8 cellular contexts compared by ENCODE assay signal in the genomic region with DNA sequence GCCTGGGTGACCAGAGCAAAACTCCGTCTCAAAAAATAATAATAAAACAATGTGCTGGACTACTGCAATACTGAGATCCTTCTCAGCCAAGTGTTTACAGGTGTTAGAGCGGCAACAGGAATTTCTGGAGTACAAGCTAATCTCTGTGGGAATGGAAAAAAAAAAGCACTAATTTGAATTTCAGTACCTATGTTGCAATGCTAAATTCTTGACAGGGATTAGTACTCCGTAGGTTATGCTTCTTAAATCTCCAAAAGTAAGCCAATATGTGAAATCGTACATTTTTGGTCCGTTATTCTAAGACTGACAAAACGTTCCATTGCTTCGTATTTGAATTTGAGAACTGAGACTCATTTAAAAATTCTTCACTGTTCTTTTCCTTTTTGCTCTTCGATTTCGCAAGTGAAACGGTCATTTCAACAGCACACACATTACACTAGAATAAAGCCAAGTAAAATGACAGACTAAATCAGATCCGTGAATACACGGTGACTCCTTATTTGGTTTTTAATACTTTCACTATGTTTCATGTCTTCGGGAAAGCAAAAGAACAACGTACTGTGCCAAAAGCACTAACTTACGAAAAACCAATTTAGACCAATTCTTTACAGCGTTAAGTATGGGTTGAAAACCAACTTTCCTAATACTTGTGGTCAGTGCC. TPM values are rescaled to one million over a fixed set of nuclear protein-coding genes. Genes with fewer than 3 reads are reported as not detected.
DNase-seq lines count a peak whose midpoint lies in the region; ATAC-seq and TF ChIP-seq lines count a peak whose summit lies in the region.

No MANE protein-coding gene starts in this region.

- ATAC-seq in GM18909 (IDR thresholded peaks at IDR 0.05; ENCODE audit: poor library complexity, unreplicated experiment), result no peak

- H3K27ac Mint-ChIP-seq in activated CD4-positive, alpha-beta T cell treated with anti-CD3 and anti-CD28 coated beads, Interleukin-2, amount 10 ng/mL, durations not matched to agents 7 days and 5 days, result peak overlapping the region; percentile 92
- H3K27ac Mint-ChIP-seq in progenitor cell of endocrine pancreas, result no peak overlapping the region

- no peak for DNase-seq in activated CD4-positive, alpha-beta T cell treated with anti-CD3 and anti-CD28 coated beads, Interleukin-2, amount 10 ng/mL, durations not matched to agents 7 days and 5 days
- DNase-seq in activated CD4-positive, alpha-beta T cell treated with anti-CD3 and anti-CD28 coated beads for 4 hours, result no peak
- DNase-seq in SIG-M5 (lab: John Stamatoyannopoulos, UW) (peak; percentile 25), epithelial cell of proximal tubule (ENCODE audit: low read depth) (peak; percentile 18), progenitor cell of endocrine pancreas (ENCODE audit: low spot score, unreplicated experiment) (no peak), NCI-H1694 (lab: John Stamatoyannopoulos, UW) (no peak), SHP77 treated with DMSO at 0.1 percent for 48 hours (lab: John Stamatoyannopoulos, UW) (no peak)

- CTCF ChIA-PET in activated CD4-positive, alpha-beta T cell treated with anti-CD3 and anti-CD28 coated beads, Interleukin-2, amount 10 ng/mL, durations not matched to agents 7 days and 5 days (lab: Charles Lee), result interaction anchor here (1.2 to 1.5 kb wide), 4 partner anchors 9 to 187 kb away, joined by 3 to 8 read pairs (median 3); a partner anchor contains a TSS

- peak overlapping the region; percentile 63 for H3K4me3 ChIP-seq in epithelial cell of proximal tubule (ENCODE audit: low read depth, low read length)

- peaks cover 44% of the 10 kb centered on the region for H3K4me1 Mint-ChIP-seq in activated CD4-positive, alpha-beta T cell treated with anti-CD3 and anti-CD28 coated beads, Interleukin-2, amount 10 ng/mL, durations not matched to agents 7 days and 5 days
- H3K4me1 Mint-ChIP-seq in progenitor cell of endocrine pancreas (ENCODE audit: low read depth), result no peaks in the 10 kb centered on the region

- no peaks in the 10 kb centered on the region for H3K27me3 Mint-ChIP-seq in activated CD4-positive, alpha-beta T cell treated with anti-CD3 and anti-CD28 coated beads, Interleukin-2, amount 10 ng/mL, durations not matched to agents 7 days and 5 days
- H3K27me3 Mint-ChIP-seq in progenitor cell of endocrine pancreas, result peaks cover 15% of the 10 kb centered on the region

- peak overlapping the region; percentile 75 for H3K4me3 Mint-ChIP-seq in activated CD4-positive, alpha-beta T cell treated with anti-CD3 and anti-CD28 coated beads, Interleukin-2, amount 10 ng/mL, durations not matched to agents 7 days and 5 days
- H3K4me3 Mint-ChIP-seq in progenitor cell of endocrine pancreas (ENCODE audit: low read depth), result peak overlapping the region; percentile 63

- H3K36me3 Mint-ChIP-seq in activated CD4-positive, alpha-beta T cell treated with anti-CD3 and anti-CD28 coated beads, Interleukin-2, amount 10 ng/mL, durations not matched to agents 7 days and 5 days (ENCODE audit: low read depth), result peaks cover 16% of the 10 kb centered on the region
- peaks cover 2% of the 10 kb centered on the region for H3K36me3 Mint-ChIP-seq in progenitor cell of endocrine pancreas (ENCODE audit: insufficient read depth)

- H3K9me3 Mint-ChIP-seq in activated CD4-positive, alpha-beta T cell treated with anti-CD3 and anti-CD28 coated beads, Interleukin-2, amount 10 ng/mL, durations not matched to agents 7 days and 5 days, result no peaks in the 10 kb centered on the region
- no peaks in the 10 kb centered on the region for H3K9me3 Mint-ChIP-seq in progenitor cell of endocrine pancreas (ENCODE audit: low read depth)

- POLR2A ChIA-PET in activated CD4-positive, alpha-beta T cell treated with anti-CD3 and anti-CD28 coated beads, Interleukin-2, amount 10 ng/mL, durations not matched to agents 7 days and 5 days (lab: Charles Lee), result no interaction called here

- TF ChIP-seq CTCF in epithelial cell of proximal tubule (conservative IDR thresholded peaks at IDR 0.05; ENCODE audit: low read depth, low read length) (no peak), progenitor cell of endocrine pancreas (IDR thresholded peaks at IDR 0.05; ENCODE audit: unreplicated experiment) (no peak)

RNA-seq across cellular contexts. Expression of a gene that starts 1.0 kb away (rescaled TPM):
- 10 to 100 TPM; 35.8 to 37.3 TPM for total RNA-seq in activated CD4-positive, alpha-beta T cell treated with anti-CD3 and anti-CD28 coated beads, Interleukin-2, amount 10 ng/mL, durations not matched to agents 7 days and 5 days
- total RNA-seq in epithelial cell of proximal tubule (32.3 and 44.0 TPM in 2 replicates), progenitor cell of endocrine pancreas (9.4 and 11.7 TPM in 2 replicates)

RNA-seq across cellular contexts. Expression of a gene that starts 11.1 kb away (rescaled TPM):
- 10 to 100 TPM; 65.9 to 72.7 TPM for total RNA-seq in activated CD4-positive, alpha-beta T cell treated with anti-CD3 and anti-CD28 coated beads, Interleukin-2, amount 10 ng/mL, durations not matched to agents 7 days and 5 days
- total RNA-seq in epithelial cell of proximal tubule (125 and 142 TPM in 2 replicates), progenitor cell of endocrine pancreas (151 and 159 TPM in 2 replicates)

RNA-seq across cellular contexts. Expression of a gene that starts 56.0 kb away (rescaled TPM):
- 1 to 10 TPM; 1.3 to 1.9 TPM for total RNA-seq in activated CD4-positive, alpha-beta T cell treated with anti-CD3 and anti-CD28 coated beads, Interleukin-2, amount 10 ng/mL, durations not matched to agents 7 days and 5 days
- total RNA-seq in epithelial cell of proximal tubule, result 68.2 and 95.4 TPM in 2 replicates
- 41.9 and 46.3 TPM in 2 replicates for total RNA-seq in progenitor cell of endocrine pancreas

Comparison
In these comparisons a context has a peak if more than half of its experiments do, and no peak if none do; other contexts are left out.
1. DNase-seq: peak in SIG-M5 (single experiment) and epithelial cell of proximal tubule (single experiment); none in activated CD4-positive, alpha-beta T cell treated with anti-CD3 and anti-CD28 coated beads, Interleukin-2, amount 10 ng/mL, durations not matched to agents 7 days and 5 days (single experiment), activated CD4-positive, alpha-beta T cell treated with anti-CD3 and anti-CD28 coated beads for 4 hours (0 of 2), progenitor cell of endocrine pancreas (single experiment), NCI-H1694 (single experiment) and SHP77 treated with DMSO at 0.1 percent for 48 hours (single experiment).
2. RNA of a gene that starts 56.0 kb away (total RNA-seq): 68.2 to 95.4 TPM in epithelial cell of proximal tubule and 41.9 to 46.3 TPM in progenitor cell of endocrine pancreas; 1.3 to 1.9 TPM in activated CD4-positive, alpha-beta T cell treated with anti-CD3 and anti-CD28 coated beads, Interleukin-2, amount 10 ng/mL, durations not matched to agents 7 days and 5 days; every median in the first group is over 10 times any median in the second.